In the genomic region with DNA sequence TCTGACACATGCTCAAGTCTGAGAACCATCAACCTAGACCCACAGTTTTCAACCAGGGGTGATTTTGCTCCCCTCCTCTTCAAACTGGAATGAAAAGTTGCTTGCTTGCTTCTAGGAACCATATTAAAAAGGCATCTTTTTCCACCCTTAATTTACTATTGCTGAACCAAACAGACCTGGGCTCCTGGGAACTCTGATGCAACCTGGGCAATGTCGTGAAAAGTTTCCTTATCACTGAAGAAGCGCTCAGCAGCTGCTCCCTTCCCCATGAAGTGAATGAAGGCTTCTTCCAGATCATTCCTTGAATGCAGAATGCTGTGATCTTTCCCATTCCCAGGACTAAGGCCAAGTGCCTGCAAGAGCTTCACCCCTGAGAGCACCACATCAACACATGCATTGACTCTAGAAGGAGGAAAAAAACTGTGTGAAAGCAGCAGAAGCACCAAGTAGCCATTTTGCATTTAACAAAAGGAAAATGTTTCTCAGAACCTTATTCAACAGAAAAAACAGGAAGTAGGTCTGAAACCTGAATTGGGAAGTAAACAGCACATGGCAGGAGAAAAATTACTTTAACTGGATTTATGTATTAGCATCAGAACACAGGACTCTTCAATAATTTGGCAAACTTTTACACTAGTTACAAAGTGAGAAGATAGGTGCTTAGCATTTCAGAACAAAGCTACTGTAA, we compare ENCODE assay signal across 17 cellular contexts. TPM values are rescaled to one million over a fixed set of nuclear protein-coding genes. Genes with fewer than 3 reads are reported as not detected.
A peak's percentile ranks its signal among the peaks of the same experiment; 100 is the strongest.
DNase-seq lines count a peak whose midpoint lies in the region; ATAC-seq and TF ChIP-seq lines count a peak whose summit lies in the region.
"Had no signal": no experiment of that assay in that cellular context is flagged by ENCODE, and none has a peak within 500 bp of the region (broad histone marks: within the 10 kb centered on the region; RNA-seq: fewer than 3 reads in every experiment).

No MANE protein-coding gene starts in this region.

- peaks cover 3% of the 10 kb centered on the region; the same call in 1 of the 2 replicates for H3K9me3 ChIP-seq in BLaER1
- peaks cover 6% of the 10 kb centered on the region for H3K9me3 ChIP-seq in endodermal cell (ENCODE audit: control insufficient read depth, low read length)
- H3K9me3 ChIP-seq: ascending aorta, colonic mucosa, esophagus squamous epithelium, psoas muscle, tibial artery had no signal

- peaks cover 96% of the 10 kb centered on the region for H3K36me3 ChIP-seq in BLaER1
- H3K36me3 ChIP-seq in GM23338 (ENCODE audit: insufficient read depth) = peaks cover 12% of the 10 kb centered on the region
- H3K36me3 ChIP-seq in endodermal cell (ENCODE audit: control insufficient read depth, insufficient read depth, low read length) = peaks cover 89% of the 10 kb centered on the region

- 94 to 97% methylated on average over 2 of the region's 2 CpGs for WGBS in endodermal cell (ENCODE audit: insufficient coverage in 1 of 2, insufficient read length in 1 of 2), 2 experiments

- no peaks in the 10 kb centered on the region for H3F3A ChIP-seq in GM23338 (replicated peaks; ENCODE audit: low read depth)

- peaks cover 23% of the 10 kb centered on the region for H3K36me3 Mint-ChIP-seq in GM23338 (ENCODE audit: low read depth)
- H3K36me3 Mint-ChIP-seq in endodermal cell (ENCODE audit: low read depth) = peaks cover 50% of the 10 kb centered on the region

- no peak for TF ChIP-seq CTCF in GM23338 (conservative IDR thresholded peaks at IDR 0.05; ENCODE audit: low read depth in 2 of 2)
- TF ChIP-seq CTCF in endodermal cell (conservative IDR thresholded peaks at IDR 0.05) = no peak

- H3K9me2 ChIP-seq in GM23338 (ENCODE audit: insufficient read depth) = no peaks in the 10 kb centered on the region

- peaks cover 78% of the 10 kb centered on the region for H4K20me1 ChIP-seq in BLaER1
- H4K20me1 ChIP-seq in GM23338 (replicated peaks; ENCODE audit: insufficient read depth) = peaks cover 36% of the 10 kb centered on the region

- H3K4me1 ChIP-seq in BLaER1 (peaks cover 36% of the 10 kb centered on the region), GM23338 (ENCODE audit: insufficient read depth) (no peaks in the 10 kb centered on the region), endodermal cell (ENCODE audit: control insufficient read depth, insufficient read depth, low read length) (peaks cover 6% of the 10 kb centered on the region)
- H3K4me1 ChIP-seq: ascending aorta, colonic mucosa, psoas muscle, tibial artery had no signal

- DNase-seq in GM23338 (ENCODE audit: low spot score) = no peak
- peak; percentile 32 for DNase-seq in RPMI8226
- DNase-seq in endodermal cell = no peak
- no peak for DNase-seq in SHP77 treated with DMSO at 0.1 percent for 48 hours (lab: John Stamatoyannopoulos, UW)
- no peak for DNase-seq in NCI-H2227 (lab: John Stamatoyannopoulos, UW; ENCODE audit: unreplicated experiment)
- DNase-seq in occipital lobe (lab: John Stamatoyannopoulos, UW) = no peak
- DNase-seq: colonic mucosa, esophagus squamous epithelium, left colon, NCI-H1105, NCI-H345, psoas muscle, tibial artery had no signal

- H3K4me3 ChIP-seq in BLaER1 (no peak overlapping the region), GM23338 (no peak overlapping the region), endodermal cell (ENCODE audit: low read length) (no peak overlapping the region)
- H3K4me3 ChIP-seq: ascending aorta, colonic mucosa, esophagus squamous epithelium, hepatocyte, psoas muscle, tibial artery had no signal

- H3K27ac Mint-ChIP-seq in GM23338 (peak overlapping the region; percentile 56; the same call in 1 of the 2 replicates), endodermal cell (peak overlapping the region; percentile 65)

- peaks cover 2% of the 10 kb centered on the region for H3K27me3 Mint-ChIP-seq in GM23338 (ENCODE audit: insufficient read depth, low read depth, poor library complexity)
- no peaks in the 10 kb centered on the region for H3K27me3 Mint-ChIP-seq in endodermal cell (ENCODE audit: insufficient read depth)

- H3K4me1 Mint-ChIP-seq in GM23338 (no peaks in the 10 kb centered on the region), endodermal cell (peaks cover 34% of the 10 kb centered on the region)

- H3K4me3 Mint-ChIP-seq in GM23338 (no peak overlapping the region), endodermal cell (no peak overlapping the region)

- ATAC-seq in GM23338 = no peak
- no peak for ATAC-seq in GM19467 (IDR thresholded peaks at IDR 0.05; ENCODE audit: unreplicated experiment)
- ATAC-seq: left colon, psoas muscle had no signal

- H3K27me3 ChIP-seq in BLaER1 (no peaks in the 10 kb centered on the region), GM23338 (ENCODE audit: insufficient read depth) (no peaks in the 10 kb centered on the region), endodermal cell (ENCODE audit: control insufficient read depth, insufficient read depth, low read length, poor library complexity, severe bottlenecking) (no peaks in the 10 kb centered on the region)
- H3K27me3 ChIP-seq: ascending aorta, colonic mucosa, esophagus squamous epithelium, hepatocyte, tibial artery had no signal

- peak overlapping the region; percentile 1; the same call in 1 of the 2 replicates for H3K4me2 ChIP-seq in BLaER1
- no peak overlapping the region for H3K4me2 ChIP-seq in GM23338
- H3K4me2 ChIP-seq: hepatocyte had no signal

- H3K79me2 ChIP-seq in GM23338 (replicated peaks; ENCODE audit: insufficient read depth) = peaks cover 52% of the 10 kb centered on the region

- no peak overlapping the region for H2AFZ ChIP-seq in GM23338
- H2AFZ ChIP-seq: hepatocyte had no signal

- H3K27ac ChIP-seq in BLaER1 (no peak overlapping the region), GM23338 (ENCODE audit: low read depth) (0 out of 2 replicates have a peak overlapping the region, but pooled peaks have one; percentile 39), endodermal cell (ENCODE audit: low read depth, low read length) (no peak overlapping the region)
- H3K27ac ChIP-seq: ascending aorta, colonic mucosa, esophagus squamous epithelium, hepatocyte, psoas muscle, tibial artery had no signal

- no peaks in the 10 kb centered on the region for H3K9me3 Mint-ChIP-seq in GM23338
- no peaks in the 10 kb centered on the region for H3K9me3 Mint-ChIP-seq in endodermal cell

- H3K9ac ChIP-seq in BLaER1 = no peak overlapping the region
- H3K9ac ChIP-seq in endodermal cell (ENCODE audit: extremely low read depth, low read length, poor library complexity, severe bottlenecking) = no peak overlapping the region

TF ChIP-seq in GM23338, 12 proteins besides CTCF, POLR2A, EP300 and RAD21:
- no peak for TF ChIP-seq CREB1 (CRISPR knock-in tag; IDR thresholded peaks at IDR 0.05; ENCODE audit: low read depth)
TF ChIP-seq in GM23338: peak in this region for 0.

RNA-seq across cellular contexts. Expression of gene ADPGK, which starts 8.7 kb away (rescaled TPM):
- 57.0 and 57.3 TPM in 2 replicates for total RNA-seq in GM23338 (2014; rRNA removed; shearing (Covaris generic))
- 21.5 and 25.0 TPM in 2 replicates for polyA plus RNA-seq in GM23338 (2016; fragmentation: Nextera tagmentation; extraction: Ambion mirVana)
- total RNA-seq in endodermal cell = 10 to 100 TPM; 52.0 to 68.6 TPM
- polyA plus RNA-seq in endodermal cell (2013, experiment 1 of 2) = 35.7 TPM
- 33.5 TPM for polyA plus RNA-seq in endodermal cell (2013, experiment 2 of 2)
- 34.6 TPM for total RNA-seq in occipital lobe
